Comparison of ENCODE assay signal across 7 cellular contexts in genomic region chr1:3237994-3238704, GRCh38.
"Had no signal": no experiment of that assay in that cellular context is flagged by ENCODE, and none has a peak within 500 bp of the region (broad histone marks: within the 10 kb centered on the region; RNA-seq: fewer than 3 reads in every experiment).

No MANE protein-coding gene starts in this region.

- H3K4me3 ChIP-seq: breast epithelium, smooth muscle cell had no signal

- H3K9me3 Mint-ChIP-seq: stimulated activated memory B cell treated with anti-CD40 and anti-IgM and Interleukin-4, amounts not matched to agents 10 μg/mL and 1 μg/mL and 100 μg/mL, for 72 hours had no signal

- DNase-seq: activated CD4-positive, alpha-beta T cell treated with anti-CD3 and anti-CD28 coated beads, Interleukin-2, amount 50 U/mL, for 1 hour; activated naive CD4-positive, alpha-beta T cell treated with anti-CD3 and anti-CD28 coated beads, Interleukin-2, amount 50 U/mL, for 16 hours had no signal

- H3K27ac Mint-ChIP-seq: stimulated activated memory B cell treated with anti-CD40 and anti-IgM and Interleukin-4, amounts not matched to agents 10 μg/mL and 1 μg/mL and 100 μg/mL, for 72 hours had no signal

- ATAC-seq: left lobe of liver; stimulated activated memory B cell treated with anti-CD40 and anti-IgM and Interleukin-4, amounts not matched to agents 10 μg/mL and 1 μg/mL and 100 μg/mL, for 72 hours had no signal

- H3K4me1 Mint-ChIP-seq: stimulated activated memory B cell treated with anti-CD40 and anti-IgM and Interleukin-4, amounts not matched to agents 10 μg/mL and 1 μg/mL and 100 μg/mL, for 72 hours had no signal

- H3K27ac ChIP-seq: breast epithelium, parathyroid adenoma had no signal

- H3K4me1 ChIP-seq: breast epithelium, parathyroid adenoma had no signal

- H3K4me3 Mint-ChIP-seq: stimulated activated memory B cell treated with anti-CD40 and anti-IgM and Interleukin-4, amounts not matched to agents 10 μg/mL and 1 μg/mL and 100 μg/mL, for 72 hours had no signal

- H3K36me3 Mint-ChIP-seq: stimulated activated memory B cell treated with anti-CD40 and anti-IgM and Interleukin-4, amounts not matched to agents 10 μg/mL and 1 μg/mL and 100 μg/mL, for 72 hours had no signal

- H3K36me3 ChIP-seq: breast epithelium had no signal
